In genomic region chr9:9352877-9353481, GRCh38 we compare ENCODE assay signal across 9 cellular contexts.
A peak's percentile ranks its signal among the peaks of the same experiment; 100 is the strongest.
DNase-seq lines count a peak whose midpoint lies in the region; ATAC-seq and TF ChIP-seq lines count a peak whose summit lies in the region.
"Had no signal": no experiment of that assay in that cellular context is flagged by ENCODE, and none has a peak within 500 bp of the region (broad histone marks: within the 10 kb centered on the region; RNA-seq: fewer than 3 reads in every experiment).

No MANE protein-coding gene starts in this region.

- ATAC-seq in Panc1, result no peak

- H3K27me3 ChIP-seq in Panc1 (ENCODE audit: control insufficient read depth, insufficient read depth, low read length) (no peaks in the 10 kb centered on the region), H7 (ENCODE audit: control insufficient read depth, insufficient read depth, low read length) (no peaks in the 10 kb centered on the region)

- peak; percentile 13 for DNase-seq in GM12865 (ENCODE audit: low read depth)
- no peak for DNase-seq in Panc1 (ENCODE audit: low read depth, low spot score)
- DNase-seq in globus pallidus (ENCODE audit: low spot score), result peak; percentile 23
- DNase-seq in NCI-H1930 (lab: John Stamatoyannopoulos, UW), result no peak
- no peak for DNase-seq in T-helper 2 cell
- DNase-seq in H7, result no peak
- DNase-seq in amniotic stem cell (lab: John Stamatoyannopoulos, UW), result no peak
- DNase-seq: KG1 had no signal

- H3K4me3 ChIP-seq in GM12865 (ENCODE audit: low read depth, low read length) (no peak overlapping the region), Panc1 (ENCODE audit: low read depth in 2 of 2, low read length in 2 of 2) (no peak overlapping the region), H7 (ENCODE audit: insufficient read depth, low read depth, low read length) (no peak overlapping the region)

- POLR2A ChIA-PET in Panc1 (lab: Charles Lee), result no interaction called here

- CTCF ChIA-PET in Panc1 (lab: Charles Lee), result no interaction called here

- H3K4me1 ChIP-seq in Panc1 (ENCODE audit: control insufficient read depth, insufficient read depth, low read length), result no peaks in the 10 kb centered on the region

- in situ Hi-C loops in Panc1 (cut with HindIII; ENCODE audit: low pct_unique_long_range_greater_than_20kb, low sequenced_read_pairs), result no loop called here

- no TSS peak for BruUV-seq in Panc1 (replicated peaks; lab: Mats Ljungman, UMichigan)

- H3K27ac ChIP-seq in 22Rv1 (no peak overlapping the region), Panc1 (ENCODE audit: low read length) (no peak overlapping the region)

- intact Hi-C loops in Panc1 (cut with micrococcal nuclease; ENCODE audit: unreplicated experiment), result no loop called here

- H3K9me3 ChIP-seq in Panc1 (ENCODE audit: control insufficient read depth, insufficient read depth, low read depth, low read length), result no peaks in the 10 kb centered on the region

- H3K36me3 ChIP-seq in Panc1 (ENCODE audit: control insufficient read depth, insufficient read depth, low read length) (no peaks in the 10 kb centered on the region), H7 (replicated peaks; ENCODE audit: control insufficient read depth, insufficient read depth, low read length) (no peaks in the 10 kb centered on the region)

- TF ChIP-seq CTCF in 22Rv1 (IDR thresholded peaks at IDR 0.05) (peak; percentile 85), GM12865 (IDR thresholded peaks at IDR 0.05; ENCODE audit: insufficient read depth, low read depth, low read length, missing control alignments) (peak; percentile 41), Panc1 (IDR thresholded peaks at IDR 0.05) (peak; percentile 23; the same call in 1 of the 2 replicates)

Comparison
In these comparisons a context has a peak if more than half of its experiments do, and no peak if none do; other contexts are left out.
1. CTCF ChIP-seq: peak in every context shown above with its lines; median percentile 85 in 22Rv1; 41 in GM12865; 23 in Panc1.
2. DNase-seq: peak in GM12865 (single experiment) and globus pallidus (single experiment); none in Panc1 (single experiment), NCI-H1930 (0 of 2), T-helper 2 cell (0 of 5), H7 (single experiment) and amniotic stem cell (single experiment).